ENCODE assay signal across 10 cellular contexts in genomic region chr6:169851641-169852503, GRCh38.
DNase-seq lines count a peak whose midpoint lies in the region; ATAC-seq and TF ChIP-seq lines count a peak whose summit lies in the region.
"Had no signal": no experiment of that assay in that cellular context is flagged by ENCODE, and none has a peak within 500 bp of the region (broad histone marks: within the 10 kb centered on the region; RNA-seq: fewer than 3 reads in every experiment).

No MANE protein-coding gene starts in this region.

- no peaks in the 10 kb centered on the region for H3K9me2 ChIP-seq in PC-9 (ENCODE audit: insufficient read depth)

- no peak overlapping the region for H3K4me3 ChIP-seq in NT2/D1 (ENCODE audit: insufficient read length, low read depth)
- no peak overlapping the region for H3K4me3 ChIP-seq in coronary artery
- H3K4me3 ChIP-seq in lower leg skin (ENCODE audit: low read depth, poor library complexity, severe bottlenecking) = no peak overlapping the region
- no peak overlapping the region for H3K4me3 ChIP-seq in upper lobe of right lung
- H3K4me3 ChIP-seq in PC-9 = no peak overlapping the region

- H4K20me1 ChIP-seq in PC-9 (ENCODE audit: insufficient read depth) = no peaks in the 10 kb centered on the region

- H3K36me3 ChIP-seq in NT2/D1 (ENCODE audit: insufficient read depth, insufficient read length, low read length) = no peaks in the 10 kb centered on the region
- H3K36me3 ChIP-seq in upper lobe of right lung = no peaks in the 10 kb centered on the region
- no peaks in the 10 kb centered on the region for H3K36me3 ChIP-seq in PC-9 (ENCODE audit: low read depth)

- H3K4me1 ChIP-seq in NT2/D1 (ENCODE audit: insufficient read depth, insufficient read length) = peaks cover 10% of the 10 kb centered on the region
- H3K4me1 ChIP-seq in upper lobe of right lung = peaks cover 4% of the 10 kb centered on the region
- no peaks in the 10 kb centered on the region for H3K4me1 ChIP-seq in PC-9 (replicated peaks; ENCODE audit: insufficient read depth)

- TF ChIP-seq POLR2A in lower leg skin (IDR thresholded peaks at IDR 0.05) = no peak

- POLR2A ChIA-PET in PC-9 (lab: Charles Lee; ENCODE audit: unreplicated experiment) = no interaction called here

- no peaks in the 10 kb centered on the region for H3K79me2 ChIP-seq in PC-9 (ENCODE audit: low read depth)

- DNase-seq in NT2/D1 (ENCODE audit: low read depth, low spot score) (peak; percentile 33), coronary artery (ENCODE audit: low spot score) (peak; percentile 69), lower leg skin (ENCODE audit: low spot score in 2 of 2) (peak; percentile 11 to 79), upper lobe of right lung (peak; percentile 64), amygdala (lab: John Stamatoyannopoulos, UW) (no peak), PC-9 (no peak)
- DNase-seq: NCI-H1694 treated with DMSO at 0.1 percent for 48 hours had no signal

- CTCF ChIA-PET in PC-9 (lab: Charles Lee) = no interaction called here

- no peaks in the 10 kb centered on the region for H3K27me3 ChIP-seq in NT2/D1 (ENCODE audit: insufficient read depth, insufficient read length)
- no peaks in the 10 kb centered on the region for H3K27me3 ChIP-seq in upper lobe of right lung
- peaks cover 90% of the 10 kb centered on the region for H3K27me3 ChIP-seq in PC-9 (ENCODE audit: insufficient read depth, low read depth)

- peak; percentile 67 for ATAC-seq in upper lobe of right lung
- ATAC-seq in GM18873 (IDR thresholded peaks at IDR 0.05; ENCODE audit: low FRiP score, unreplicated experiment) = no peak
- no peak for ATAC-seq in HG02610 (IDR thresholded peaks at IDR 0.05; ENCODE audit: unreplicated experiment)
- ATAC-seq: T-cell had no signal

- no peak overlapping the region for H2AFZ ChIP-seq in PC-9

- H3F3A ChIP-seq in PC-9 (ENCODE audit: insufficient read depth, low read depth) = no peaks in the 10 kb centered on the region

- no peaks in the 10 kb centered on the region for H3K9me3 ChIP-seq in NT2/D1 (ENCODE audit: insufficient read depth, low read length)
- no peaks in the 10 kb centered on the region for H3K9me3 ChIP-seq in upper lobe of right lung
- no peaks in the 10 kb centered on the region for H3K9me3 ChIP-seq in PC-9 (ENCODE audit: insufficient read depth, low read depth)

- intact Hi-C loops in lower leg skin (cut with DNase I; ENCODE audit: low total_unique reads) (no loop called here), upper lobe of right lung (cut with DNase I) (no loop called here), PC-9 (cut with micrococcal nuclease; ENCODE audit: unreplicated experiment) (no loop called here)

- 57 to 58% methylated on average over 22 of the region's 22 CpGs for WGBS in lower leg skin, 2 donors

- H3K27ac ChIP-seq in coronary artery (peak overlapping the region in 1 of 2 donors; percentile 62), upper lobe of right lung (peak overlapping the region; percentile 79), PC-9 (no peak overlapping the region)

- no peak for TF ChIP-seq CTCF in coronary artery (IDR thresholded peaks at IDR 0.05)
- no peak for TF ChIP-seq CTCF in lower leg skin (IDR thresholded peaks at IDR 0.05)
- no peak for TF ChIP-seq CTCF in upper lobe of right lung (IDR thresholded peaks at IDR 0.05)
- TF ChIP-seq CTCF in PC-9 (conservative IDR thresholded peaks at IDR 0.05) = no peak

- BruUV-seq in PC-9 (replicated peaks; lab: Mats Ljungman, UMichigan) = no TSS peak

- no peak overlapping the region for H3K9ac ChIP-seq in NT2/D1 (ENCODE audit: insufficient read length, low read depth)

- H3K4me2 ChIP-seq in PC-9 = no peak overlapping the region

Comparison
In these comparisons a context has a peak if more than half of its experiments do, and no peak if none do; other contexts are left out.
1. DNase-seq: peak in NT2/D1 (single experiment), coronary artery (single experiment), lower leg skin (2 of 2) and upper lobe of right lung (single experiment); none in amygdala (0 of 56) and PC-9 (0 of 2).